Comparison of ENCODE assay signal across 1 cellular context in genomic region chr4:112522389-112522788, GRCh38.
TF ChIP-seq lines count a peak whose summit lies in the region.

No MANE protein-coding gene starts in this region.

TF ChIP-seq in HepG2, 621 proteins besides CTCF, POLR2A, EP300 and RAD21:
- no peak for TF ChIP-seq REXO4 (CRISPR knock-in tag; IDR thresholded peaks at IDR 0.05; ENCODE audit: borderline replicate concordance)
- TF ChIP-seq ZGPAT (CRISPR knock-in tag; IDR thresholded peaks at IDR 0.05): no peak
- no peak for TF ChIP-seq ATF6 (CRISPR knock-in tag; conservative IDR thresholded peaks at IDR 0.05)
- no peak for TF ChIP-seq NKX3-1 (CRISPR knock-in tag; IDR thresholded peaks at IDR 0.05)
- no peak for TF ChIP-seq KAT7 (CRISPR knock-in tag; IDR thresholded peaks at IDR 0.05; ENCODE audit: borderline replicate concordance)
- TF ChIP-seq ZNF598 (CRISPR knock-in tag; IDR thresholded peaks at IDR 0.05; ENCODE audit: borderline replicate concordance): no peak
- no peak for TF ChIP-seq NCOA1 (CRISPR knock-in tag; IDR thresholded peaks at IDR 0.05)
- TF ChIP-seq ZNF616 (CRISPR knock-in tag; IDR thresholded peaks at IDR 0.05; ENCODE audit: low read depth): no peak
- TF ChIP-seq SMAD1 (CRISPR knock-in tag; IDR thresholded peaks at IDR 0.05; ENCODE audit: borderline replicate concordance, low read depth): no peak
- TF ChIP-seq ZNF567 (CRISPR knock-in tag; IDR thresholded peaks at IDR 0.05; ENCODE audit: borderline replicate concordance): no peak
- no peak for TF ChIP-seq GMEB1 (CRISPR knock-in tag; IDR thresholded peaks at IDR 0.05; ENCODE audit: borderline replicate concordance)
- TF ChIP-seq ZNF33B (CRISPR knock-in tag; IDR thresholded peaks at IDR 0.05): no peak
- no peak for TF ChIP-seq DZIP1 (CRISPR knock-in tag; IDR thresholded peaks at IDR 0.05)
- no peak for TF ChIP-seq XRCC5 (optimal IDR thresholded peaks at IDR 0.05; ENCODE audit: low read length)
- TF ChIP-seq HNF4G (IDR thresholded peaks at IDR 0.05; ENCODE audit: borderline replicate concordance, low read depth, low read length): no peak
- no peak for TF ChIP-seq HNF4G (CRISPR knock-in tag; IDR thresholded peaks at IDR 0.05; ENCODE audit: borderline replicate concordance, low read depth)
- no peak for TF ChIP-seq NR3C1 (CRISPR knock-in tag; IDR thresholded peaks at IDR 0.05)
- no peak for TF ChIP-seq HIC2 (CRISPR knock-in tag; IDR thresholded peaks at IDR 0.05; ENCODE audit: low read depth)
TF ChIP-seq in HepG2: peak in this region for 0.
